ENCODE assay signal across 8 cellular contexts in the genomic region with DNA sequence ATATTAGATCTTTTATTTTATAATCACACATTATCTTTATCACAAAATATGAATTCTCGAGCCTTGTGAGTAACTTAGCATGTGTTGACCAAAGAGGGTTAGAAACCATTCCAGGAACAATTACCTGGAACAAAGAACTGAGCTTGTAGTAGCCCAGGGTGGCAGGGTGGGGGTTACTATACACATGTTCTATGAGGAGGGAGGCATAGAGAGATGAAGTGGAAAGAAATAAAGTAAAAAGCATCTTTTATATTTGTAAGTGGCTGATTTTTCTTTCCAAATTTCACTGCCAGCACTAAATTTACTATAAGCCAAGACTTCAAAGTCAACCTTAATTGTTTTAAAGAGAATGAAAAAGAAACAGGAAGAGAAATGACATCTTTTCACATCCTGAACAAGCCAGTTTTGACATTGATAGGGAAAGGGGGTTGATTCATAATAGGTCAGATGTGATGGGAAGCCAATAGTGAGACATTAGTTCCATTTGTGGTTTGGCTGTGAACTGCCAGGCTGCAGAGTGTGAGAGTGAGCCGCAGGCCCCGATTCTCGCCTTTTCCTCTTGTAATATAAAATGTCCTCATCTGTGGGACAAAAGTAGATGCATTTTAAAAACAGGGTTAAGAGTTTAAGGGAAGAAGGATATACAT. TPM values are rescaled to one million over a fixed set of nuclear protein-coding genes. Genes with fewer than 3 reads are reported as not detected.
DNase-seq lines count a peak whose midpoint lies in the region; TF ChIP-seq lines count a peak whose summit lies in the region.

No MANE protein-coding gene starts in this region.

- H3K9ac ChIP-seq in Loucy (ENCODE audit: low read depth, low read length, poor library complexity, severe bottlenecking), result peak overlapping the region; percentile 66

- no peak for TF ChIP-seq POLR2A in lower leg skin (IDR thresholded peaks at IDR 0.05)

- peaks cover 13% of the 10 kb centered on the region for H3F3A ChIP-seq in Loucy (ENCODE audit: low read depth)

- no peaks in the 10 kb centered on the region for H3K36me3 ChIP-seq in Loucy (ENCODE audit: insufficient read depth, low read length)

- no peak for TF ChIP-seq CTCF in Loucy (conservative IDR thresholded peaks at IDR 0.05; ENCODE audit: low read length)
- no peak for TF ChIP-seq CTCF in lower leg skin (IDR thresholded peaks at IDR 0.05)

- WGBS in lower leg skin, 2 donors, result 72 to 74% methylated on average over 4 of the region's 4 CpGs

- H3K9me2 ChIP-seq in Loucy (replicated peaks; ENCODE audit: low read depth, low read length), result no peaks in the 10 kb centered on the region

- no peaks in the 10 kb centered on the region for H4K20me1 ChIP-seq in Loucy (ENCODE audit: insufficient read depth, low read length, poor library complexity, severe bottlenecking)

- peak overlapping the region; percentile 53 for H3K4me3 ChIP-seq in Loucy (ENCODE audit: low read length, poor library complexity, severe bottlenecking)
- H3K4me3 ChIP-seq in lower leg skin (ENCODE audit: low read depth, poor library complexity, severe bottlenecking), result no peak overlapping the region

- peak; percentile 30 to 36 for DNase-seq in activated CD8-positive, alpha-beta memory T cell treated with anti-CD3 and anti-CD28 coated beads for 4 hours (ENCODE audit: low read depth in 2 of 2)
- DNase-seq in activated CD8-positive, alpha-beta memory T cell treated with anti-CD3 and anti-CD28 coated beads for 24 hours, result no peak
- DNase-seq in activated naive CD4-positive, alpha-beta T cell (lab: John Stamatoyannopoulos, UW), result peak in 3 of 4 experiments; percentile 2 to 5 (median 2)
- peak; percentile 20 to 35 for DNase-seq in stimulated activated CD8-positive, alpha-beta memory T cell treated with anti-CD3 and anti-CD28 coated beads, Interleukin-4, amount 100 ng/mL, for 4 hours (ENCODE audit: low read depth in 2 of 2, low spot score in 1 of 2)
- no peak for DNase-seq in NCI-H345 (lab: John Stamatoyannopoulos, UW)
- no peak for DNase-seq in lower leg skin (ENCODE audit: low spot score in 2 of 2)
- DNase-seq in AG08396 (ENCODE audit: low spot score), result no peak

- no peaks in the 10 kb centered on the region for H3K9me3 ChIP-seq in Loucy (ENCODE audit: insufficient read depth, low read depth, low read length)

- H3K4me2 ChIP-seq in Loucy (ENCODE audit: low read depth, low read length, poor library complexity, severe bottlenecking), result peak overlapping the region; percentile 76

- intact Hi-C loops in lower leg skin (cut with DNase I; ENCODE audit: low total_unique reads), result no loop called here

- no peaks in the 10 kb centered on the region for H3K79me2 ChIP-seq in Loucy (ENCODE audit: insufficient read depth, low read length)

- 0 out of 2 replicates have a peak overlapping the region, but pooled peaks have one; percentile 21 for H2AFZ ChIP-seq in Loucy (ENCODE audit: low read length)

- H3K27me3 ChIP-seq in Loucy (ENCODE audit: insufficient read depth, low read length, poor library complexity, severe bottlenecking), result no peaks in the 10 kb centered on the region

- peaks cover 42% of the 10 kb centered on the region for H3K4me1 ChIP-seq in Loucy (ENCODE audit: insufficient read depth, low read length, poor library complexity, severe bottlenecking)

RNA-seq across cellular contexts. Expression of gene MYB, which starts 52.7 kb away (rescaled TPM):
- total RNA-seq in lower leg skin, result 1 to 10 TPM; 7.4 to 8.6 (median 7.5) TPM

Comparison
In these comparisons a context has a peak if more than half of its experiments do, and no peak if none do; other contexts are left out.
1. DNase-seq: peak in activated CD8-positive, alpha-beta memory T cell treated with anti-CD3 and anti-CD28 coated beads for 4 hours (2 of 2), activated naive CD4-positive, alpha-beta T cell (3 of 4) and stimulated activated CD8-positive, alpha-beta memory T cell treated with anti-CD3 and anti-CD28 coated beads, Interleukin-4, amount 100 ng/mL, for 4 hours (2 of 2); none in activated CD8-positive, alpha-beta memory T cell treated with anti-CD3 and anti-CD28 coated beads for 24 hours (single experiment), NCI-H345 (single experiment), lower leg skin (0 of 2) and AG08396 (single experiment).